ENCODE assay signal across 1 cellular context in the genomic region with DNA sequence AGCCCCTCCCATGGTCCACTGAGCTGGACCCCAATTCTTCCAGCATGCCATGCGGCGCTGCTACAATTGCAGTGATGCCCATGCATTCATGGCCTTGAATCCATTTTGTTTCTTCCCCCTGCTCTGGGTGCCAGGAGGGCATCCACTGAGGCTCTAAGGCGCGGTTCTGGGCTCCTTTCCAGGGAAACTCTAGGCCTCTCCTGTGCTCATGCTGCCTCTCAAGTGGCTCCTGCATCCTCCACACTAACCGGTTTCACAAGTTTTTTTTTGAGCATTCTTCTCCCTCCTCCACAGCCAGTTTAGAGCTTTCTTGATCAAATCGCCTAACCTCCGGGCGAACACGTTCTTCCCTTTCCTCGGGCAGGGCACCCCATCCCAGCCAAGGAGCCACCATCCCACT.
TF ChIP-seq lines count a peak whose summit lies in the region.

No MANE protein-coding gene starts in this region.

TF ChIP-seq in WTC11, 78 proteins besides CTCF, POLR2A, EP300 and RAD21 (continued from another document):
- TF ChIP-seq, protein P1, sequence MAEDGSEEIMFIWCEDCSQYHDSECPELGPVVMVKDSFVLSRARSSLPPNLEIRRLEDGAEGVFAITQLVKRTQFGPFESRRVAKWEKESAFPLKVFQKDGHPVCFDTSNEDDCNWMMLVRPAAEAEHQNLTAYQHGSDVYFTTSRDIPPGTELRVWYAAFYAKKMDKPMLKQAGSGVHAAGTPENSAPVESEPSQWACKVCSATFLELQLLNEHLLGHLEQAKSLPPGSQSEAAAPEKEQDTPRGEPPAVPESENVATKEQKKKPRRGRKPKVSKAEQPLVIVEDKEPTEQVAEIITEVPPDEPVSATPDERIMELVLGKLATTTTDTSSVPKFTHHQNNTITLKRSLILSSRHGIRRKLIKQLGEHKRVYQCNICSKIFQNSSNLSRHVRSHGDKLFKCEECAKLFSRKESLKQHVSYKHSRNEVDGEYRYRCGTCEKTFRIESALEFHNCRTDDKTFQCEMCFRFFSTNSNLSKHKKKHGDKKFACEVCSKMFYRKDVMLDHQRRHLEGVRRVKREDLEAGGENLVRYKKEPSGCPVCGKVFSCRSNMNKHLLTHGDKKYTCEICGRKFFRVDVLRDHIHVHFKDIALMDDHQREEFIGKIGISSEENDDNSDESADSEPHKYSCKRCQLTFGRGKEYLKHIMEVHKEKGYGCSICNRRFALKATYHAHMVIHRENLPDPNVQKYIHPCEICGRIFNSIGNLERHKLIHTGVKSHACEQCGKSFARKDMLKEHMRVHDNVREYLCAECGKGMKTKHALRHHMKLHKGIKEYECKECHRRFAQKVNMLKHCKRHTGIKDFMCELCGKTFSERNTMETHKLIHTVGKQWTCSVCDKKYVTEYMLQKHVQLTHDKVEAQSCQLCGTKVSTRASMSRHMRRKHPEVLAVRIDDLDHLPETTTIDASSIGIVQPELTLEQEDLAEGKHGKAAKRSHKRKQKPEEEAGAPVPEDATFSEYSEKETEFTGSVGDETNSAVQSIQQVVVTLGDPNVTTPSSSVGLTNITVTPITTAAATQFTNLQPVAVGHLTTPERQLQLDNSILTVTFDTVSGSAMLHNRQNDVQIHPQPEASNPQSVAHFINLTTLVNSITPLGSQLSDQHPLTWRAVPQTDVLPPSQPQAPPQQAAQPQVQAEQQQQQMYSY (CRISPR knock-in tag; IDR thresholded peaks at IDR 0.05) = no peak
- TF ChIP-seq SOX15 (CRISPR knock-in tag; IDR thresholded peaks at IDR 0.05) (no peak), ESRRA (CRISPR knock-in tag; IDR thresholded peaks at IDR 0.05; ENCODE audit: borderline replicate concordance) (no peak), E2F5 (CRISPR knock-in tag; IDR thresholded peaks at IDR 0.05) (no peak), ATF3 (CRISPR knock-in tag; conservative IDR thresholded peaks at IDR 0.05) (no peak), OVOL2 (CRISPR knock-in tag; IDR thresholded peaks at IDR 0.05; ENCODE audit: borderline replicate concordance) (no peak)
- TF ChIP-seq, protein P2, sequence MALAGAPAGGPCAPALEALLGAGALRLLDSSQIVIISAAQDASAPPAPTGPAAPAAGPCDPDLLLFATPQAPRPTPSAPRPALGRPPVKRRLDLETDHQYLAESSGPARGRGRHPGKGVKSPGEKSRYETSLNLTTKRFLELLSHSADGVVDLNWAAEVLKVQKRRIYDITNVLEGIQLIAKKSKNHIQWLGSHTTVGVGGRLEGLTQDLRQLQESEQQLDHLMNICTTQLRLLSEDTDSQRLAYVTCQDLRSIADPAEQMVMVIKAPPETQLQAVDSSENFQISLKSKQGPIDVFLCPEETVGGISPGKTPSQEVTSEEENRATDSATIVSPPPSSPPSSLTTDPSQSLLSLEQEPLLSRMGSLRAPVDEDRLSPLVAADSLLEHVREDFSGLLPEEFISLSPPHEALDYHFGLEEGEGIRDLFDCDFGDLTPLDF (CRISPR knock-in tag; IDR thresholded peaks at IDR 0.05) = no peak
- TF ChIP-seq, protein P3, sequence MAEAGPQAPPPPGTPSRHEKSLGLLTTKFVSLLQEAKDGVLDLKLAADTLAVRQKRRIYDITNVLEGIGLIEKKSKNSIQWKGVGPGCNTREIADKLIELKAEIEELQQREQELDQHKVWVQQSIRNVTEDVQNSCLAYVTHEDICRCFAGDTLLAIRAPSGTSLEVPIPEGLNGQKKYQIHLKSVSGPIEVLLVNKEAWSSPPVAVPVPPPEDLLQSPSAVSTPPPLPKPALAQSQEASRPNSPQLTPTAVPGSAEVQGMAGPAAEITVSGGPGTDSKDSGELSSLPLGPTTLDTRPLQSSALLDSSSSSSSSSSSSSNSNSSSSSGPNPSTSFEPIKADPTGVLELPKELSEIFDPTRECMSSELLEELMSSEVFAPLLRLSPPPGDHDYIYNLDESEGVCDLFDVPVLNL (CRISPR knock-in tag; IDR thresholded peaks at IDR 0.05; ENCODE audit: borderline replicate concordance, low read depth) = no peak
TF ChIP-seq in WTC11: peak in this region for 0.
